ENCODE assay signal across 1 cellular context in genomic region chr7:2825595-2826227, GRCh38.
TF ChIP-seq lines count a peak whose summit lies in the region.

No MANE protein-coding gene starts in this region.

TF ChIP-seq in IMR-90, 13 proteins besides CTCF, POLR2A, EP300 and RAD21:
- no peak for TF ChIP-seq MAZ (IDR thresholded peaks at IDR 0.05; ENCODE audit: borderline replicate concordance, low read depth, low read length)
- no peak for TF ChIP-seq CHD1 (IDR thresholded peaks at IDR 0.05; ENCODE audit: low read depth, low read length)
- TF ChIP-seq CEBPB (IDR thresholded peaks at IDR 0.05; ENCODE audit: low read depth, low read length) = no peak
- TF ChIP-seq BHLHE40 (IDR thresholded peaks at IDR 0.05; ENCODE audit: low read depth, low read length) = no peak
- TF ChIP-seq RCOR1 (IDR thresholded peaks at IDR 0.05; ENCODE audit: insufficient replicate concordance, low read length) = no peak
- TF ChIP-seq, protein P1, sequence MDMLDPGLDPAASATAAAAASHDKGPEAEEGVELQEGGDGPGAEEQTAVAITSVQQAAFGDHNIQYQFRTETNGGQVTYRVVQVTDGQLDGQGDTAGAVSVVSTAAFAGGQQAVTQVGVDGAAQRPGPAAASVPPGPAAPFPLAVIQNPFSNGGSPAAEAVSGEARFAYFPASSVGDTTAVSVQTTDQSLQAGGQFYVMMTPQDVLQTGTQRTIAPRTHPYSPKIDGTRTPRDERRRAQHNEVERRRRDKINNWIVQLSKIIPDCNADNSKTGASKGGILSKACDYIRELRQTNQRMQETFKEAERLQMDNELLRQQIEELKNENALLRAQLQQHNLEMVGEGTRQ (IDR thresholded peaks at IDR 0.05; ENCODE audit: low read depth, low read length) = no peak
- no peak for TF ChIP-seq NFE2L2 (IDR thresholded peaks at IDR 0.05; ENCODE audit: low read depth, low read length)
- TF ChIP-seq MXI1 (IDR thresholded peaks at IDR 0.05; ENCODE audit: borderline replicate concordance, low read depth, low read length) = no peak
- TF ChIP-seq SMC3 (IDR thresholded peaks at IDR 0.05; ENCODE audit: low read depth, low read length) = no peak
- TF ChIP-seq MAFK (IDR thresholded peaks at IDR 0.05; ENCODE audit: low read depth, low read length) = no peak
- TF ChIP-seq FOS (IDR thresholded peaks at IDR 0.05; ENCODE audit: low read depth, low read length) = no peak
- no peak for TF ChIP-seq RFX5 (IDR thresholded peaks at IDR 0.05; ENCODE audit: low read depth, low read length)
- TF ChIP-seq ELK1 (IDR thresholded peaks at IDR 0.05; ENCODE audit: borderline replicate concordance, low read depth, low read length) = no peak
